ENCODE assay signal across 32 cellular contexts in the genomic region with DNA sequence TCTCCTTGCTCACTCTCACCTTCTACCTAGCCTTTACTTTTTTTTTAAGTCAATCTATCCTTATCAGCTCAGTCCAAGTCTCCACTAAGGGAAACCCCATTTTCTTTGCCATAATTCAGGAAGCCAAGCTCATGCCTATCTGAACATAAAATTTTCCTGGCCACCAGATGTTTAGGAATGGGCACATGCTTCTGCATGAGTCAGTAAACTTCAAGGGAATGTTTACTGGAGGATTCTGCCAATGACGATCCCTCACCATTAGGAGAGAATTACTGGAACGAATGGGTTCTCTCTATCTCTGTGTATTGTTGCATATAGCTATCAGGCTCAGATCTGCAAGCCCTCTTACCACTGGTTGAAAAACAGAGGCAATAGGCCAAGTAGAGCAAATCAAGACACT.
"Had no signal": no experiment of that assay in that cellular context is flagged by ENCODE, and none has a peak within 500 bp of the region (broad histone marks: within the 10 kb centered on the region; RNA-seq: fewer than 3 reads in every experiment).

No MANE protein-coding gene starts in this region.

- H3K4me3 Mint-ChIP-seq: activated CD4-positive, alpha-beta memory T cell treated with anti-CD3 and anti-CD28 coated beads, Interleukin-2, amount 10 ng/mL, durations not matched to agents 7 days and 5 days; activated CD8-positive, alpha-beta memory T cell treated with anti-CD3 and anti-CD28 coated beads, Interleukin-2, amount 10 ng/mL, durations not matched to agents 7 days and 5 days; activated naive CD4-positive, alpha-beta T cell treated with anti-CD3 and anti-CD28 coated beads, Interleukin-2, amount 10 ng/mL, durations not matched to agents 7 days and 5 days; activated naive CD8-positive, alpha-beta T cell; activated naive CD8-positive, alpha-beta T cell treated with anti-CD3 and anti-CD28 coated beads, Interleukin-2, amount 50 U/mL, for 24 hours; T-cell had no signal

- H3K4me1 ChIP-seq: SJSA1 had no signal

- H3K4me3 ChIP-seq: SJSA1 had no signal

- H3K27ac ChIP-seq: brain microvascular endothelial cell, SJSA1, WERI-Rb-1 had no signal

- H3K4me2 ChIP-seq: SK-N-SH had no signal

- H3K27ac Mint-ChIP-seq: activated CD4-positive, alpha-beta memory T cell treated with anti-CD3 and anti-CD28 coated beads, Interleukin-2, amount 10 ng/mL, durations not matched to agents 7 days and 5 days; activated CD8-positive, alpha-beta memory T cell treated with anti-CD3 and anti-CD28 coated beads, Interleukin-2, amount 10 ng/mL, durations not matched to agents 7 days and 5 days; activated naive CD4-positive, alpha-beta T cell treated with anti-CD3 and anti-CD28 coated beads, Interleukin-2, amount 10 ng/mL, durations not matched to agents 7 days and 5 days; activated naive CD8-positive, alpha-beta T cell; activated naive CD8-positive, alpha-beta T cell treated with anti-CD3 and anti-CD28 coated beads, Interleukin-2, amount 50 U/mL, for 24 hours; T-cell had no signal

- H3K27me3 Mint-ChIP-seq: activated CD4-positive, alpha-beta memory T cell treated with anti-CD3 and anti-CD28 coated beads, Interleukin-2, amount 10 ng/mL, durations not matched to agents 7 days and 5 days; activated CD8-positive, alpha-beta memory T cell treated with anti-CD3 and anti-CD28 coated beads, Interleukin-2, amount 10 ng/mL, durations not matched to agents 7 days and 5 days; activated naive CD4-positive, alpha-beta T cell treated with anti-CD3 and anti-CD28 coated beads, Interleukin-2, amount 10 ng/mL, durations not matched to agents 7 days and 5 days; activated naive CD8-positive, alpha-beta T cell; activated naive CD8-positive, alpha-beta T cell treated with anti-CD3 and anti-CD28 coated beads, Interleukin-2, amount 50 U/mL, for 24 hours; T-cell had no signal

- H3K36me3 ChIP-seq: brain microvascular endothelial cell, SJSA1, WERI-Rb-1 had no signal

- ATAC-seq: activated CD8-positive, alpha-beta memory T cell treated with anti-CD3 and anti-CD28 coated beads, Interleukin-2, amount 10 ng/mL, durations not matched to agents 7 days and 5 days; activated naive CD8-positive, alpha-beta T cell treated with anti-CD3 and anti-CD28 coated beads, Interleukin-2, amount 50 U/mL, for 24 hours; Panc1; T-cell had no signal

- H3K9ac ChIP-seq: SK-N-SH had no signal

- H3K27me3 ChIP-seq: brain microvascular endothelial cell, SJSA1 had no signal

- H3K9me3 Mint-ChIP-seq: activated naive CD8-positive, alpha-beta T cell treated with anti-CD3 and anti-CD28 coated beads, Interleukin-2, amount 50 U/mL, for 24 hours had no signal

- DNase-seq: activated CD4-positive, alpha-beta memory T cell treated with anti-CD3 and anti-CD28 coated beads, Interleukin-2, amount 10 ng/mL, durations not matched to agents 7 days and 5 days; activated CD4-positive, alpha-beta T cell treated with anti-CD3 and anti-CD28 coated beads for 1 hour; activated CD4-positive, alpha-beta T cell treated with anti-CD3 and anti-CD28 coated beads for 48 hours; activated CD4-positive, CD25-positive, alpha-beta regulatory T cell; activated CD8-positive, alpha-beta memory T cell treated with anti-CD3 and anti-CD28 coated beads for 24 hours; activated CD8-positive, alpha-beta memory T cell treated with anti-CD3 and anti-CD28 coated beads, Interleukin-2, amount 10 ng/mL, durations not matched to agents 7 days and 5 days; activated CD8-positive, alpha-beta memory T cell treated with anti-CD3 and anti-CD28 coated beads, Interleukin-2, amount 50 U/mL, for 48 hours; activated effector memory CD4-positive, alpha-beta T cell treated with Interleukin-2 at 50 U/mL for 16 hours; activated naive CD4-positive, alpha-beta T cell treated with anti-CD3 and anti-CD28 coated beads, Interleukin-2, amount 10 ng/mL, durations not matched to agents 7 days and 5 days; activated naive CD8-positive, alpha-beta T cell treated with anti-CD3 and anti-CD28 coated beads, Interleukin-2, amount 50 U/mL, for 24 hours; activated T-cell treated with anti-CD3 and anti-CD28 coated beads, Interleukin-2, amount 50 U/mL, for 48 hours; amniotic stem cell; aorta; brain microvascular endothelial cell; central memory CD4-positive, alpha-beta T cell; NCI-H1105; NCI-H1417 treated with DMSO at 0.1 percent for 48 hours; NCI-H187 treated with DMSO at 0.1 percent for 48 hours; NCI-H2081; NCI-H2171 treated with DMSO at 0.1 percent for 48 hours; NCI-H2227 treated with DMSO at 0.1 percent for 48 hours; NCI-H524 treated with DMSO at 0.1 percent for 48 hours; RPMI8226; SHP77 treated with DMSO at 0.1 percent for 48 hours; SK-N-SH; T-cell; T-helper 2 cell; T-helper 9 cell; WERI-Rb-1 had no signal

- H3K36me3 Mint-ChIP-seq: activated CD8-positive, alpha-beta memory T cell treated with anti-CD3 and anti-CD28 coated beads, Interleukin-2, amount 10 ng/mL, durations not matched to agents 7 days and 5 days; activated naive CD4-positive, alpha-beta T cell treated with anti-CD3 and anti-CD28 coated beads, Interleukin-2, amount 10 ng/mL, durations not matched to agents 7 days and 5 days; activated naive CD8-positive, alpha-beta T cell; T-cell had no signal

- H3K4me1 Mint-ChIP-seq: activated CD4-positive, alpha-beta memory T cell treated with anti-CD3 and anti-CD28 coated beads, Interleukin-2, amount 10 ng/mL, durations not matched to agents 7 days and 5 days; activated CD8-positive, alpha-beta memory T cell treated with anti-CD3 and anti-CD28 coated beads, Interleukin-2, amount 10 ng/mL, durations not matched to agents 7 days and 5 days; activated naive CD4-positive, alpha-beta T cell treated with anti-CD3 and anti-CD28 coated beads, Interleukin-2, amount 10 ng/mL, durations not matched to agents 7 days and 5 days; activated naive CD8-positive, alpha-beta T cell treated with anti-CD3 and anti-CD28 coated beads, Interleukin-2, amount 50 U/mL, for 24 hours; T-cell had no signal

- H3K9me3 ChIP-seq: SK-N-SH had no signal
